In the genomic region with DNA sequence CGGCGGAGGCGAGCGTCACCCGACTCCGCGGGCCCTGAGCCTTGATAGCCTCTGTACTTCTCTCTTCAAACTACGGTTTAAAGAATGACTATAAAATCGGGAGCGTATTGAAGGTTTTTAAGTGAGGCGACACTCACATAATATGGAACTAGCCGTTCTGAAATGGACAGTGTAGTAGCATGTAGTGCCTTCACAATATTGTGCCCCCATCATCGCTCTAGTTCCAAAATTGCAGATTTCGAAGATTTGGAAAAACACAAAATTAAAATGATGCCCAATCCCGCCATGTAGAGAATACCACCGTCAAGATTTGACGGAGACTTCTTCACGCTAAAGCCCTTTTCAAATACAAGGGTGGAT, we compare ENCODE assay signal across 8 cellular contexts. TPM values are rescaled to one million over a fixed set of nuclear protein-coding genes. Genes with fewer than 3 reads are reported as not detected.
DNase-seq lines count a peak whose midpoint lies in the region; ATAC-seq and TF ChIP-seq lines count a peak whose summit lies in the region.

No MANE protein-coding gene starts in this region.

- H3K4me3 Mint-ChIP-seq in T-helper 2 cell treated with Interferon-gamma antibody and Interleukin-4, amounts not matched to agents 5 μg/mL and 100 μg/mL, for 36 hours: peak overlapping the region; percentile 91
- H3K4me3 Mint-ChIP-seq in activated CD8-positive, alpha-beta T cell treated with anti-CD3 and anti-CD28 coated beads, Interleukin-2, amount 10 ng/mL, durations not matched to agents 7 days and 5 days: peak overlapping the region; percentile 96

- peak overlapping the region; percentile 75 for H3K9ac ChIP-seq in iPS-18a (ENCODE audit: low read length)
- peak overlapping the region; percentile 69 to 89 for H3K9ac ChIP-seq in stomach smooth muscle (ENCODE audit: low read length in 2 of 2)

- peaks cover 16% of the 10 kb centered on the region for H3K36me3 Mint-ChIP-seq in T-helper 2 cell treated with Interferon-gamma antibody and Interleukin-4, amounts not matched to agents 5 μg/mL and 100 μg/mL, for 36 hours (ENCODE audit: low read depth)
- H3K36me3 Mint-ChIP-seq in activated CD8-positive, alpha-beta T cell treated with anti-CD3 and anti-CD28 coated beads, Interleukin-2, amount 10 ng/mL, durations not matched to agents 7 days and 5 days (ENCODE audit: low read depth): peaks cover 21% of the 10 kb centered on the region

- H3K4me1 Mint-ChIP-seq in T-helper 2 cell treated with Interferon-gamma antibody and Interleukin-4, amounts not matched to agents 5 μg/mL and 100 μg/mL, for 36 hours (ENCODE audit: low read depth): peaks cover 15% of the 10 kb centered on the region
- peaks cover 24% of the 10 kb centered on the region for H3K4me1 Mint-ChIP-seq in activated CD8-positive, alpha-beta T cell treated with anti-CD3 and anti-CD28 coated beads, Interleukin-2, amount 10 ng/mL, durations not matched to agents 7 days and 5 days (ENCODE audit: low read depth)

- H3K27ac Mint-ChIP-seq in T-helper 2 cell treated with Interferon-gamma antibody and Interleukin-4, amounts not matched to agents 5 μg/mL and 100 μg/mL, for 36 hours: peak overlapping the region; percentile 90
- H3K27ac Mint-ChIP-seq in activated CD8-positive, alpha-beta T cell treated with anti-CD3 and anti-CD28 coated beads, Interleukin-2, amount 10 ng/mL, durations not matched to agents 7 days and 5 days: peak overlapping the region; percentile 97

- POLR2A ChIA-PET in activated CD8-positive, alpha-beta T cell treated with anti-CD3 and anti-CD28 coated beads, Interleukin-2, amount 10 ng/mL, durations not matched to agents 7 days and 5 days (lab: Charles Lee): interaction anchor here (1.0 kb wide), 1 partner anchor 13 kb away, joined by 3 read pairs; no protein-coding TSS in a partner anchor

- CTCF ChIA-PET in activated CD8-positive, alpha-beta T cell treated with anti-CD3 and anti-CD28 coated beads, Interleukin-2, amount 10 ng/mL, durations not matched to agents 7 days and 5 days (lab: Charles Lee): interaction anchor here (0.9 to 1.3 kb wide), 7 partner anchors 11 to 144 kb away, joined by 3 to 7 read pairs (median 4); no protein-coding TSS in a partner anchor

- peaks cover 4% of the 10 kb centered on the region for H3K27me3 Mint-ChIP-seq in T-helper 2 cell treated with Interferon-gamma antibody and Interleukin-4, amounts not matched to agents 5 μg/mL and 100 μg/mL, for 36 hours (ENCODE audit: low read depth)
- peaks cover 2% of the 10 kb centered on the region for H3K27me3 Mint-ChIP-seq in activated CD8-positive, alpha-beta T cell treated with anti-CD3 and anti-CD28 coated beads, Interleukin-2, amount 10 ng/mL, durations not matched to agents 7 days and 5 days (ENCODE audit: low read depth)

- ATAC-seq in activated CD8-positive, alpha-beta T cell treated with anti-CD3 and anti-CD28 coated beads, Interleukin-2, amount 10 ng/mL, durations not matched to agents 7 days and 5 days: no peak
- no peak for ATAC-seq in omental fat pad (ENCODE audit: low FRiP score)
- no peak for ATAC-seq in GM18858 (IDR thresholded peaks at IDR 0.05; ENCODE audit: unreplicated experiment)

- in situ Hi-C loops in KBM-7 (cut with MboI; ENCODE audit: low pct_unique_long_range_greater_than_20kb, low sequenced_read_pairs): no loop called here

- H3K27ac ChIP-seq in iPS-18a (ENCODE audit: low read length): no peak overlapping the region
- H3K27ac ChIP-seq in stomach smooth muscle (ENCODE audit: low read length): peak overlapping the region; percentile 79

- H3K9me3 ChIP-seq in iPS-18a (ENCODE audit: control insufficient read depth, low read depth, low read length) (no peaks in the 10 kb centered on the region), stomach smooth muscle (ENCODE audit: control insufficient read depth in 2 of 2, low read length in 2 of 2) (no peaks in the 10 kb centered on the region)

- TF ChIP-seq CTCF in omental fat pad (IDR thresholded peaks at IDR 0.05): no peak

- H3K4me3 ChIP-seq in iPS-18a (ENCODE audit: low read length) (peak overlapping the region; percentile 95), stomach smooth muscle (ENCODE audit: low read length in 2 of 2) (peak overlapping the region; percentile 95 to 100)

- no peaks in the 10 kb centered on the region for H3K9me3 Mint-ChIP-seq in T-helper 2 cell treated with Interferon-gamma antibody and Interleukin-4, amounts not matched to agents 5 μg/mL and 100 μg/mL, for 36 hours
- H3K9me3 Mint-ChIP-seq in activated CD8-positive, alpha-beta T cell treated with anti-CD3 and anti-CD28 coated beads, Interleukin-2, amount 10 ng/mL, durations not matched to agents 7 days and 5 days (ENCODE audit: insufficient read depth): no peaks in the 10 kb centered on the region

- H3K27me3 ChIP-seq in iPS-18a (ENCODE audit: control insufficient read depth, insufficient read depth, low read length): peaks cover 15% of the 10 kb centered on the region
- H3K27me3 ChIP-seq in stomach smooth muscle (ENCODE audit: control insufficient read depth in 1 of 2, insufficient read depth in 2 of 2, low read length in 2 of 2): no peaks in the 10 kb centered on the region

- H3K4me1 ChIP-seq in iPS-18a (ENCODE audit: control insufficient read depth, low read depth, low read length) (peaks cover 7% of the 10 kb centered on the region), stomach smooth muscle (ENCODE audit: control insufficient read depth, insufficient read depth, low read length) (peaks cover 18% of the 10 kb centered on the region)

- DNase-seq in T-helper 2 cell treated with Interferon-gamma antibody and Interleukin-4, amounts not matched to agents 5 μg/mL and 100 μg/mL, for 36 hours (ENCODE audit: low spot score): no peak
- DNase-seq in T-helper 2 cell (no peak), omental fat pad (ENCODE audit: low spot score) (no peak), KBM-7 (no peak)
- no peak for DNase-seq in activated CD8-positive, alpha-beta T cell treated with anti-CD3 and anti-CD28 coated beads, Interleukin-2, amount 10 ng/mL, durations not matched to agents 7 days and 5 days

- peaks cover 11% of the 10 kb centered on the region for H3K36me3 ChIP-seq in iPS-18a (ENCODE audit: control insufficient read depth, low read depth, low read length)
- H3K36me3 ChIP-seq in stomach smooth muscle (ENCODE audit: control insufficient read depth in 2 of 2, insufficient read depth in 2 of 2, low read length in 2 of 2): peaks cover 6 to 13% of the 10 kb centered on the region in 2 donors

RNA-seq across cellular contexts. Expression of a gene that starts 0.3 kb away (rescaled TPM):
- total RNA-seq in activated CD8-positive, alpha-beta T cell treated with anti-CD3 and anti-CD28 coated beads, Interleukin-2, amount 10 ng/mL, durations not matched to agents 7 days and 5 days: 10 to 100 TPM; 21.2 to 23.3 TPM
- total RNA-seq in omental fat pad: 10 to 100 TPM in 1 of 4 donors, 1 to 10 TPM in 3; 5.2 to 17.2 (median 9.3) TPM
